In the genomic region with DNA sequence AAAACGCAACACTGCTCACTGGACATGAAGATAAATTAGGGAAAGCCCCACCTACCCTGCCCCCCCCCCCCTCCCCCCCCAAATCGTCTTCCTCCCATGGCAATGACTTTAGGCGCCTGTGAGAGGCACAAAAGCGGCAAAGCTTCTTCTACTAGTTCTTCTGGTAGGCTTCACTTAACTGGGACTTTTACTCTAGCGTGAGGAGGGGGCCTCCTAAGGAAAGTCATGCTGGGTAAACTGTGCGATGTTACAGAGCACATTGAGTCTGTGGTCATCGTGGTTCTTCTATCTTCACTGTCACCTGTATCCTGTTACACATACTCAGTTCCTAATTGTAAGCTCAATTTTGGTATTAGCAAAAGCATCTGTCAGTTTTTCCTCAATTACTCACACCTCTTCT, we compare ENCODE assay signal across 1 cellular context.
A peak's percentile ranks its signal among the peaks of the same experiment; 100 is the strongest.
TF ChIP-seq lines count a peak whose summit lies in the region.

No MANE protein-coding gene starts in this region.

TF ChIP-seq in GM12878, 131 proteins besides CTCF, POLR2A, EP300 and RAD21:
- no peak for TF ChIP-seq ASH2L (IDR thresholded peaks at IDR 0.05; ENCODE audit: borderline replicate concordance, low read depth)
- peak; percentile 64 for TF ChIP-seq RUNX3 (IDR thresholded peaks at IDR 0.05; ENCODE audit: low read length)
